ENCODE assay signal across 1 cellular context in genomic region chr9:137303031-137303892, GRCh38.
TF ChIP-seq lines count a peak whose summit lies in the region.

No MANE protein-coding gene starts in this region.

TF ChIP-seq in H1, 55 proteins besides CTCF, POLR2A, EP300 and RAD21:
- TF ChIP-seq ASH2L (IDR thresholded peaks at IDR 0.05; ENCODE audit: low read length) (peak; percentile 29), GABPA (IDR thresholded peaks at IDR 0.05; ENCODE audit: borderline replicate concordance, insufficient read depth, low read length) (no peak), NRF1 (IDR thresholded peaks at IDR 0.05; ENCODE audit: low read depth, low read length) (no peak)
